ENCODE assay signal across 1 cellular context in genomic region chr18:48719988-48720654, GRCh38.
A peak's percentile ranks its signal among the peaks of the same experiment; 100 is the strongest.
TF ChIP-seq lines count a peak whose summit lies in the region.

No MANE protein-coding gene starts in this region.

TF ChIP-seq in K562, 482 proteins besides CTCF, POLR2A, EP300 and RAD21 (continued from another document):
- peak in 1 of 2 experiments; percentile 53; a peak in 1 of 4 replicates for TF ChIP-seq ZMIZ1 (IDR thresholded peaks at IDR 0.05; ENCODE audit: low read depth in 2 of 2, low read length in 2 of 2)
- no peak for TF ChIP-seq PHB (CRISPR knock-in tag; IDR thresholded peaks at IDR 0.05)
- no peak for TF ChIP-seq TBP (optimal IDR thresholded peaks at IDR 0.05; ENCODE audit: low read depth, low read length)
- TF ChIP-seq JUNB (CRISPR knock-in tag; conservative IDR thresholded peaks at IDR 0.05) = no peak
- TF ChIP-seq PTRF (tag; IDR thresholded peaks at IDR 0.05) = no peak
- TF ChIP-seq NCOR1 (IDR thresholded peaks at IDR 0.05) = peak; percentile 80
TF ChIP-seq in K562: peak in this region for 69.
